ENCODE assay signal across 22 cellular contexts in genomic region chr14:99586761-99587462, GRCh38. TPM values are rescaled to one million over a fixed set of nuclear protein-coding genes. Genes with fewer than 3 reads are reported as not detected.
DNase-seq lines count a peak whose midpoint lies in the region; ATAC-seq, FAIRE-seq and TF ChIP-seq lines count a peak whose summit lies in the region.
"Had no signal": no experiment of that assay in that cellular context is flagged by ENCODE, and none has a peak within 500 bp of the region (broad histone marks: within the 10 kb centered on the region; RNA-seq: fewer than 3 reads in every experiment).

No MANE protein-coding gene starts in this region.

- H3K9me1 ChIP-seq in keratinocyte (ENCODE audit: control insufficient read depth, extremely low read depth, insufficient read depth, low read length), result peaks cover 10% of the 10 kb centered on the region

- dilution Hi-C loops in keratinocyte (cut with MboI; ENCODE audit: extremely low pct_ligation_motif_present, low sequenced_read_pairs), result no loop called here

- H3K79me2 ChIP-seq in keratinocyte (ENCODE audit: control insufficient read depth, insufficient read depth, low read length), result peaks cover 89% of the 10 kb centered on the region

- no peak overlapping the region for H2AFZ ChIP-seq in keratinocyte (ENCODE audit: control insufficient read depth, low read length)

- H3K27me3 ChIP-seq in keratinocyte (ENCODE audit: control insufficient read depth, extremely low read depth, insufficient read depth, low read length) (no peaks in the 10 kb centered on the region), stomach smooth muscle (ENCODE audit: control insufficient read depth in 1 of 2, insufficient read depth in 2 of 2, low read length in 2 of 2) (no peaks in the 10 kb centered on the region)
- H3K27me3 ChIP-seq: body of pancreas, SJCRH30 had no signal

- CTCF ChIA-PET in RWPE1 (lab: Yijun Ruan, JAX), result no interaction called here

- H3K4me2 ChIP-seq in keratinocyte (ENCODE audit: control insufficient read depth, extremely low read depth, insufficient read depth, low read depth, low read length), result no peak overlapping the region

- peak; percentile 71 for DNase-seq in EH (ENCODE audit: low read depth)
- DNase-seq in RWPE1 (ENCODE audit: low spot score), result no peak
- no peak for DNase-seq in keratinocyte (ENCODE audit: low read depth, low spot score)
- DNase-seq in NCI-H187 (lab: John Stamatoyannopoulos, UW), result no peak
- no peak for DNase-seq in NCI-H146 (lab: John Stamatoyannopoulos, UW)
- DNase-seq: activated CD4-positive, alpha-beta T cell treated with anti-CD3 and anti-CD28 coated beads, Interleukin-2, amount 50 U/mL, for 1 hour; body of pancreas; CD8-positive, alpha-beta memory T cell; effector CD4-positive, alpha-beta T cell; hypothalamus; Kasumi-1; NCI-H1092; NCI-H2081; NCI-H446; nucleus accumbens; SJCRH30 had no signal

- ATAC-seq in GM19467 (IDR thresholded peaks at IDR 0.05; ENCODE audit: unreplicated experiment), result no peak
- ATAC-seq: body of pancreas had no signal

- H3K4me3 ChIP-seq in keratinocyte (ENCODE audit: control insufficient read depth in 2 of 3, extremely low read depth in 1 of 3, insufficient read depth in 2 of 3, low read depth in 1 of 3, low read length in 3 of 3) (no peak overlapping the region), stomach smooth muscle (ENCODE audit: low read length in 2 of 2) (no peak overlapping the region)
- H3K4me3 ChIP-seq: body of pancreas, SJCRH30 had no signal

- TF ChIP-seq CTCF in RWPE1 (conservative IDR thresholded peaks at IDR 0.05; ENCODE audit: low read depth) (no peak), keratinocyte (optimal IDR thresholded peaks at IDR 0.05 in 1 of 3, IDR thresholded peaks at IDR 0.05 in 1 of 3, conservative IDR thresholded peaks at IDR 0.05 in 1 of 3; ENCODE audit: extremely low read depth in 1 of 3, insufficient read depth in 2 of 3, low read length in 3 of 3) (no peak)

- peak; percentile 5 for FAIRE-seq in keratinocyte (lab: Jason Lieb, UNC)
- FAIRE-seq: frontal cortex, GM12892, islet of Langerhans had no signal

- H3K27ac ChIP-seq in RWPE1 (peak overlapping the region; percentile 46), keratinocyte (ENCODE audit: control insufficient read depth, insufficient read depth, low read length) (no peak overlapping the region), stomach smooth muscle (ENCODE audit: low read length) (peak overlapping the region; percentile 41)
- H3K27ac ChIP-seq: SJCRH30, WERI-Rb-1 had no signal

- H3K4me1 ChIP-seq in keratinocyte (ENCODE audit: control insufficient read depth, extremely low read depth, insufficient read depth, low read length) (peaks cover 5% of the 10 kb centered on the region), stomach smooth muscle (ENCODE audit: control insufficient read depth, insufficient read depth, low read length) (peaks cover 66% of the 10 kb centered on the region)

- H3K9me3 ChIP-seq in keratinocyte (ENCODE audit: control insufficient read depth, low read depth, low read length) (no peaks in the 10 kb centered on the region), stomach smooth muscle (ENCODE audit: control insufficient read depth in 2 of 2, low read length in 2 of 2) (no peaks in the 10 kb centered on the region)
- H3K9me3 ChIP-seq: body of pancreas, SJCRH30 had no signal

- H4K20me1 ChIP-seq in keratinocyte (ENCODE audit: control insufficient read depth, extremely low read depth, insufficient read depth, low read length), result peaks cover 20% of the 10 kb centered on the region

- H3K9ac ChIP-seq in keratinocyte (ENCODE audit: control insufficient read depth, extremely low read depth, insufficient read depth, low read length), result no peak overlapping the region
- no peak overlapping the region for H3K9ac ChIP-seq in stomach smooth muscle (ENCODE audit: low read length in 2 of 2)

- H3K36me3 ChIP-seq in keratinocyte (ENCODE audit: control insufficient read depth in 2 of 2, extremely low read depth in 1 of 2, insufficient read depth in 2 of 2, low read length in 2 of 2) (peaks cover 1 to 5% of the 10 kb centered on the region in 2 experiments), stomach smooth muscle (ENCODE audit: control insufficient read depth in 2 of 2, insufficient read depth in 2 of 2, low read length in 2 of 2) (no peaks in the 10 kb centered on the region)
- H3K36me3 ChIP-seq: SJCRH30 had no signal

- POLR2A ChIA-PET in RWPE1 (lab: Yijun Ruan, JAX; ENCODE audit: low non-redundant PET), result no interaction called here

RNA-seq across cellular contexts. Expression of gene CCDC85C, which starts 17.1 kb away (rescaled TPM):
- polyA plus RNA-seq in keratinocyte, result 13.2 to 20.5 TPM (median 13.9 TPM) in 3 replicates
- polyA plus RNA-seq in keratinocyte (2011; ENCODE audit: low read depth), result 11.3 TPM
- 11.4 and 22.7 TPM in 2 replicates for polyA plus RNA-seq in keratinocyte (2011; cell fraction: cytosol; rRNA removed)
- 18.7 and 22.5 TPM in 2 replicates for polyA plus RNA-seq in keratinocyte (2011; cell fraction: nucleus; rRNA removed)
- 18.3 and 33.3 TPM in 2 replicates for polyA plus RNA-seq in keratinocyte (2012; ENCODE audit: low replicate concordance)
- polyA minus RNA-seq in keratinocyte, result 21.5 to 37.0 TPM (median 30.4 TPM) in 3 replicates
- polyA minus RNA-seq in keratinocyte (2011; cell fraction: cytosol; rRNA and poly(A)+ RNA removed), result 44.9 TPM
- polyA minus RNA-seq in keratinocyte (2011; cell fraction: nucleus; rRNA and poly(A)+ RNA removed), result 14.4 and 18.8 TPM in 2 replicates

RNA-seq across cellular contexts. Expression of gene HHIPL1, which starts 58.0 kb away (rescaled TPM):
- polyA plus RNA-seq in keratinocyte, result 0.08 to 0.17 TPM (median 0.11 TPM) in 3 replicates
- 0.10 TPM for polyA plus RNA-seq in keratinocyte (2011; ENCODE audit: low read depth)
- polyA plus RNA-seq in keratinocyte (2011; cell fraction: cytosol; rRNA removed), result 0.07 and 0.21 TPM in 2 replicates
- 0.34 and 0.39 TPM in 2 replicates for polyA plus RNA-seq in keratinocyte (2011; cell fraction: nucleus; rRNA removed)
- 0.15 and 0.45 TPM in 2 replicates for polyA plus RNA-seq in keratinocyte (2012; ENCODE audit: low replicate concordance)
- 0.06 to 0.33 TPM (median 0.16 TPM) in 3 replicates for polyA minus RNA-seq in keratinocyte
- polyA minus RNA-seq in keratinocyte (2011; cell fraction: cytosol; rRNA and poly(A)+ RNA removed), result 0.58 TPM
- 0.42 and 0.47 TPM in 2 replicates for polyA minus RNA-seq in keratinocyte (2011; cell fraction: nucleus; rRNA and poly(A)+ RNA removed)
- polyA plus RNA-seq: CD8-positive, alpha-beta memory T cell had no signal
